21 cellular contexts compared by ENCODE assay signal in the genomic region with DNA sequence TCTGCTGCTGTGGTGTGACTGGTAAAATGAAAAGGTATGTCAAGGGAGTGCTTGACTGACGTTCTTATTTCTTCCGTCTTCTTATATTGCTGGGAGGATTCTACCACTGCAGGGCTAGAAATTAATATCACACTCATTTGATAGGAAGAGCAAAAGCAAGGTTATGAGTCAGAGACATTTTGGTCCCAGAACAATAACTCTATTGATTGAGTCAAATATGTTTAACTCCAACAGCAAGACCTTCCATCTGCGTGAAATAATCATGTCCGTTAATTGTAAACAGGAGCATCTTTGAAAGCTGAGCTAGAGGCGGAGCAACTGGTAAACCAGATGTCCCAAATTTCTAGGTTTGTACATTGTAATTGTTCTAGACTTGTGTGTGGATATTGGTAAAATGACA.
DNase-seq lines count a peak whose midpoint lies in the region; ATAC-seq and TF ChIP-seq lines count a peak whose summit lies in the region.
"Had no signal": no experiment of that assay in that cellular context is flagged by ENCODE, and none has a peak within 500 bp of the region (broad histone marks: within the 10 kb centered on the region; RNA-seq: fewer than 3 reads in every experiment).

No MANE protein-coding gene starts in this region.

- no peaks in the 10 kb centered on the region for H3K79me2 ChIP-seq in SK-N-SH (ENCODE audit: insufficient read depth)

- no peaks in the 10 kb centered on the region for H3K36me3 ChIP-seq in SK-N-SH (replicated peaks in 1 of 2; ENCODE audit: control insufficient read depth in 1 of 2, insufficient read depth in 2 of 2, low read length in 1 of 2)
- H3K36me3 ChIP-seq: BLaER1 had no signal

- peak overlapping the region; percentile 1; the same call in 1 of the 2 replicates for H2AFZ ChIP-seq in SK-N-SH (ENCODE audit: low read depth)
- H2AFZ ChIP-seq: GM23338 had no signal

- H3K27me3 ChIP-seq in SK-N-SH (ENCODE audit: insufficient read depth), result no peaks in the 10 kb centered on the region
- H3K27me3 ChIP-seq: BLaER1 had no signal

- no peak for ATAC-seq in SK-N-SH treated with all-trans-retinoic acid at 6 μM for 48 hours
- ATAC-seq in stimulated activated naive B cell treated with anti-CD40 and anti-IgM and Interleukin-4, amounts not matched to agents 10 μg/mL and 1 μg/mL and 100 μg/mL, for 72 hours (replicated peaks), result no peak
- ATAC-seq: CD8-positive, alpha-beta T cell; GM12878; GM23338; HCT116 had no signal

- peaks cover 10 to 14% of the 10 kb centered on the region in 2 donors for H3K9me3 Mint-ChIP-seq in stimulated activated naive B cell treated with anti-CD40 and anti-IgM and Interleukin-4, amounts not matched to agents 10 μg/mL and 1 μg/mL and 100 μg/mL, for 72 hours

- CTCF ChIA-PET in SK-N-SH (lab: Yijun Ruan, JAX), result no interaction called here

- H3K9me2 ChIP-seq in SK-N-SH, result no peaks in the 10 kb centered on the region

- no peak overlapping the region for H3K27ac ChIP-seq in SK-N-SH (ENCODE audit: low read depth in 2 of 2, low read length in 1 of 2)
- H3K27ac ChIP-seq: BLaER1, C4-2B had no signal

- H3K4me1 Mint-ChIP-seq in stimulated activated naive B cell treated with anti-CD40 and anti-IgM and Interleukin-4, amounts not matched to agents 10 μg/mL and 1 μg/mL and 100 μg/mL, for 72 hours, result no peaks in the 10 kb centered on the region
- H3K4me1 Mint-ChIP-seq: B cell; CD4-positive, CD25-positive, alpha-beta regulatory T cell; GM23338 had no signal

- in situ Hi-C loops in SK-MEL-5 (cut with HindIII; ENCODE audit: low pct_unique_long_range_greater_than_20kb, low sequenced_read_pairs), result no loop called here

- H3K9ac ChIP-seq in SK-N-SH, result no peak overlapping the region
- H3K9ac ChIP-seq: BLaER1 had no signal

- no peaks in the 10 kb centered on the region for H3K4me1 ChIP-seq in SK-N-SH (ENCODE audit: control insufficient read depth in 1 of 2, insufficient read depth in 2 of 2, low read depth in 1 of 2, low read length in 1 of 2)

- no peak overlapping the region for H3K4me3 ChIP-seq in SK-N-SH (ENCODE audit: low read depth in 2 of 2, low read length in 1 of 2)
- H3K4me3 ChIP-seq: BLaER1, GM12878, GM23338 had no signal

- H3K27me3 Mint-ChIP-seq in stimulated activated naive B cell treated with anti-CD40 and anti-IgM and Interleukin-4, amounts not matched to agents 10 μg/mL and 1 μg/mL and 100 μg/mL, for 72 hours, result no peaks in the 10 kb centered on the region
- H3K27me3 Mint-ChIP-seq: B cell; CD4-positive, CD25-positive, alpha-beta regulatory T cell had no signal

- no peak overlapping the region for H3K27ac Mint-ChIP-seq in stimulated activated naive B cell treated with anti-CD40 and anti-IgM and Interleukin-4, amounts not matched to agents 10 μg/mL and 1 μg/mL and 100 μg/mL, for 72 hours
- H3K27ac Mint-ChIP-seq: B cell; CD4-positive, CD25-positive, alpha-beta regulatory T cell; CD8-positive, alpha-beta T cell; GM23338; H9 had no signal

- H3F3A ChIP-seq in SK-N-SH (replicated peaks; ENCODE audit: insufficient read depth), result no peaks in the 10 kb centered on the region

- TF ChIP-seq EP300 in SK-N-SH (IDR thresholded peaks at IDR 0.05; ENCODE audit: borderline replicate concordance in 1 of 2, low read depth in 1 of 2, low read length in 1 of 2), result no peak

- no peaks in the 10 kb centered on the region for H3K9me3 ChIP-seq in SK-N-SH

- no peak overlapping the region for H3K4me2 ChIP-seq in SK-N-SH
- H3K4me2 ChIP-seq: BLaER1, GM23338 had no signal

- H4K20me1 ChIP-seq in SK-N-SH (ENCODE audit: insufficient read depth), result no peaks in the 10 kb centered on the region
- H4K20me1 ChIP-seq: BLaER1 had no signal

- no peak for TF ChIP-seq RAD21 in SK-N-SH (IDR thresholded peaks at IDR 0.05; ENCODE audit: low read length)

- POLR2A ChIA-PET in SK-N-SH (lab: Yijun Ruan, JAX), result no interaction called here

- no peak for DNase-seq in SK-N-SH
- peak; percentile 84 for DNase-seq in NCI-H460 (ENCODE audit: extremely low read depth, low read depth)
- peak; percentile 59 for DNase-seq in SK-MEL-5 (ENCODE audit: low read depth, low spot score)
- DNase-seq in NCI-H510A (lab: John Stamatoyannopoulos, UW), result no peak
- DNase-seq in AML-193 (lab: John Stamatoyannopoulos, UW), result no peak
- DNase-seq in stimulated activated naive B cell treated with anti-CD40 and anti-IgM and Interleukin-4, amounts not matched to agents 10 μg/mL and 1 μg/mL and 100 μg/mL, for 72 hours, result no peak
- DNase-seq: 8988T; CD4-positive, CD25-positive, alpha-beta regulatory T cell; CD8-positive, alpha-beta T cell; DMS 273 treated with DMSO at 0.1 percent for 48 hours; DMS79; EL; GDM1; H9 had no signal

- WGBS in SK-N-SH (ENCODE audit: low lambda C conversion rate), result 60% methylated on average over 5 of the region's 5 CpGs

- H3K4me3 Mint-ChIP-seq in stimulated activated naive B cell treated with anti-CD40 and anti-IgM and Interleukin-4, amounts not matched to agents 10 μg/mL and 1 μg/mL and 100 μg/mL, for 72 hours, result no peak overlapping the region
- H3K4me3 Mint-ChIP-seq: B cell; CD4-positive, CD25-positive, alpha-beta regulatory T cell; CD8-positive, alpha-beta T cell; GM23338; H9 had no signal

- no peaks in the 10 kb centered on the region for H3K36me3 Mint-ChIP-seq in stimulated activated naive B cell treated with anti-CD40 and anti-IgM and Interleukin-4, amounts not matched to agents 10 μg/mL and 1 μg/mL and 100 μg/mL, for 72 hours
- H3K36me3 Mint-ChIP-seq: CD4-positive, CD25-positive, alpha-beta regulatory T cell; CD8-positive, alpha-beta T cell had no signal

- TF ChIP-seq CTCF in SK-N-SH (IDR thresholded peaks at IDR 0.05), result no peak

TF ChIP-seq in SK-N-SH, 30 proteins besides CTCF, POLR2A, EP300 and RAD21:
- TF ChIP-seq RFX5 (IDR thresholded peaks at IDR 0.05; ENCODE audit: low read length) (no peak), TCF12 (IDR thresholded peaks at IDR 0.05) (0 out of 2 replicates have a peak, but pooled peaks have one; percentile 9)

TF ChIP-seq in SK-N-SH treated with all-trans-retinoic acid at 6 μM for 48 hours, 23 proteins besides CTCF, POLR2A, EP300 and RAD21:
- TF ChIP-seq SNAI2 (CRISPR knock-in tag; IDR thresholded peaks at IDR 0.05), result no peak
- TF ChIP-seq, protein P1, sequence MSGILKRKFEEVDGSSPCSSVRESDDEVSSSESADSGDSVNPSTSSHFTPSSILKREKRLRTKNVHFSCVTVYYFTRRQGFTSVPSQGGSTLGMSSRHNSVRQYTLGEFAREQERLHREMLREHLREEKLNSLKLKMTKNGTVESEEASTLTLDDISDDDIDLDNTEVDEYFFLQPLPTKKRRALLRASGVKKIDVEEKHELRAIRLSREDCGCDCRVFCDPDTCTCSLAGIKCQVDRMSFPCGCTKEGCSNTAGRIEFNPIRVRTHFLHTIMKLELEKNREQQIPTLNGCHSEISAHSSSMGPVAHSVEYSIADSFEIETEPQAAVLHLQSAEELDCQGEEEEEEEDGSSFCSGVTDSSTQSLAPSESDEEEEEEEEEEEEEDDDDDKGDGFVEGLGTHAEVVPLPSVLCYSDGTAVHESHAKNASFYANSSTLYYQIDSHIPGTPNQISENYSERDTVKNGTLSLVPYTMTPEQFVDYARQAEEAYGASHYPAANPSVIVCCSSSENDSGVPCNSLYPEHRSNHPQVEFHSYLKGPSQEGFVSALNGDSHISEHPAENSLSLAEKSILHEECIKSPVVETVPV (CRISPR knock-in tag; IDR thresholded peaks at IDR 0.05), result no peak
- TF ChIP-seq PPARA (CRISPR knock-in tag; IDR thresholded peaks at IDR 0.05; ENCODE audit: borderline replicate concordance), result no peak
- no peak for TF ChIP-seq CSDC2 (CRISPR knock-in tag; IDR thresholded peaks at IDR 0.05)
- TF ChIP-seq, protein P2, sequence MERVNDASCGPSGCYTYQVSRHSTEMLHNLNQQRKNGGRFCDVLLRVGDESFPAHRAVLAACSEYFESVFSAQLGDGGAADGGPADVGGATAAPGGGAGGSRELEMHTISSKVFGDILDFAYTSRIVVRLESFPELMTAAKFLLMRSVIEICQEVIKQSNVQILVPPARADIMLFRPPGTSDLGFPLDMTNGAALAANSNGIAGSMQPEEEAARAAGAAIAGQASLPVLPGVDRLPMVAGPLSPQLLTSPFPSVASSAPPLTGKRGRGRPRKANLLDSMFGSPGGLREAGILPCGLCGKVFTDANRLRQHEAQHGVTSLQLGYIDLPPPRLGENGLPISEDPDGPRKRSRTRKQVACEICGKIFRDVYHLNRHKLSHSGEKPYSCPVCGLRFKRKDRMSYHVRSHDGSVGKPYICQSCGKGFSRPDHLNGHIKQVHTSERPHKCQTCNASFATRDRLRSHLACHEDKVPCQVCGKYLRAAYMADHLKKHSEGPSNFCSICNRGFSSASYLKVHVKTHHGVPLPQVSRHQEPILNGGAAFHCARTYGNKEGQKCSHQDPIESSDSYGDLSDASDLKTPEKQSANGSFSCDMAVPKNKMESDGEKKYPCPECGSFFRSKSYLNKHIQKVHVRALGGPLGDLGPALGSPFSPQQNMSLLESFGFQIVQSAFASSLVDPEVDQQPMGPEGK (CRISPR knock-in tag; IDR thresholded peaks at IDR 0.05; ENCODE audit: borderline replicate concordance), result no peak
- no peak for TF ChIP-seq ZNF565 (CRISPR knock-in tag; conservative IDR thresholded peaks at IDR 0.05; ENCODE audit: low read depth)
- TF ChIP-seq, protein P3, sequence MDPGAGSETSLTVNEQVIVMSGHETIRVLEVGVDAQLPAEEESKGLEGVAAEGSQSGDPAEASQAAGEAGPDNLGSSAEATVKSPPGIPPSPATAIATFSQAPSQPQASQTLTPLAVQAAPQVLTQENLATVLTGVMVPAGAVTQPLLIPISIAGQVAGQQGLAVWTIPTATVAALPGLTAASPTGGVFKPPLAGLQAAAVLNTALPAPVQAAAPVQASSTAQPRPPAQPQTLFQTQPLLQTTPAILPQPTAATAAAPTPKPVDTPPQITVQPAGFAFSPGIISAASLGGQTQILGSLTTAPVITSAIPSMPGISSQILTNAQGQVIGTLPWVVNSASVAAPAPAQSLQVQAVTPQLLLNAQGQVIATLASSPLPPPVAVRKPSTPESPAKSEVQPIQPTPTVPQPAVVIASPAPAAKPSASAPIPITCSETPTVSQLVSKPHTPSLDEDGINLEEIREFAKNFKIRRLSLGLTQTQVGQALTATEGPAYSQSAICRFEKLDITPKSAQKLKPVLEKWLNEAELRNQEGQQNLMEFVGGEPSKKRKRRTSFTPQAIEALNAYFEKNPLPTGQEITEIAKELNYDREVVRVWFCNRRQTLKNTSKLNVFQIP (CRISPR knock-in tag; IDR thresholded peaks at IDR 0.05; ENCODE audit: borderline replicate concordance, low read depth), result no peak
- no peak for TF ChIP-seq ZNF8 (CRISPR knock-in tag; IDR thresholded peaks at IDR 0.05)
- TF ChIP-seq TCF4 (CRISPR knock-in tag; IDR thresholded peaks at IDR 0.05; ENCODE audit: borderline replicate concordance), result no peak
- TF ChIP-seq BACH2 (CRISPR knock-in tag; IDR thresholded peaks at IDR 0.05; ENCODE audit: borderline replicate concordance), result no peak
- TF ChIP-seq ZNF70 (CRISPR knock-in tag; IDR thresholded peaks at IDR 0.05), result no peak
- no peak for TF ChIP-seq GLIS3 (CRISPR knock-in tag; IDR thresholded peaks at IDR 0.05)

Comparison
In these comparisons a context has a peak if more than half of its experiments do, and no peak if none do; other contexts are left out.
1. DNase-seq: peak in NCI-H460 (single experiment) and SK-MEL-5 (single experiment); none in SK-N-SH (single experiment), NCI-H510A (single experiment), AML-193 (0 of 2) and stimulated activated naive B cell treated with anti-CD40 and anti-IgM and Interleukin-4, amounts not matched to agents 10 μg/mL and 1 μg/mL and 100 μg/mL, for 72 hours (single experiment).